In the genomic region with DNA sequence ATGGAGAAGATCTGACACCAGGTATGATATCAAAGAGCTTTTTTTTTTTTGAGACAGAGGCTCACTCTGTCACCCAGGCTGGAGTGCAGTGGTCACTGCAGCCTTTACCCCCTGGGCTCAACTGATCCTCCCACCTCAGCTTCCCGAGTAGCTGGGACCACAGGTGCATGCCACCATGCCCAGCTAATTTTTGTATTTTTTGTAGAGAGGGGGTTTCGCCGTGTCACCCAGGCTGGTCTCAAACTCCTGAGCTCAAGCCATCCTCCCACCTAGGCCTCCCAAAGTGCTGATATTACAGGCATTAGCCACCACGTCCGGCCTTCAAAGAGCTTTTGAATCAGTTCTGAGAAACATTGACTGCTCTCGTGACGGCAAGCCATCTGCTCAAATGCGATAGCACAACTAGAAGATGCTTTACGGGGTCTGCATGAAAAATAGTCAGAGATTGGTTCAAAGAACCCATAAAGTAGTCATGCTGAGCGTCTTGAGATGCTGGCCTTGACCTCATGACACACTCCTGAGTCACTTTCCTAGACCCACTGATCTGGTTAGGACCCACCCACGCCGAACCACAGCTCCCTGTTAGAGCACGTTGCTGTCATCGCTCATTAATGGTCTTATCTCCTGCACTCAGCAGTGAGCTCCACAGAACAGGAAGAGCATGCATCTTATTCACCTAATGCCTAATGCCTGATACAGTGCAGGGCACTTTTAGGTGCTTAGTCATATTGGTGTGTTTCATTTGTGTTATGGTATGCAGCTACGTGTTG, we compare ENCODE assay signal across 9 cellular contexts. TPM values are rescaled to one million over a fixed set of nuclear protein-coding genes. Genes with fewer than 3 reads are reported as not detected.
DNase-seq lines count a peak whose midpoint lies in the region; ATAC-seq, FAIRE-seq and TF ChIP-seq lines count a peak whose summit lies in the region.
"Had no signal": no experiment of that assay in that cellular context is flagged by ENCODE, and none has a peak within 500 bp of the region (broad histone marks: within the 10 kb centered on the region; RNA-seq: fewer than 3 reads in every experiment).

No MANE protein-coding gene starts in this region.

- H3K4me2 ChIP-seq in A549, result peak overlapping the region; percentile 57

- no peak for TF ChIP-seq RAD21 in A549 (conservative IDR thresholded peaks at IDR 0.05 in 1 of 2, IDR thresholded peaks at IDR 0.05 in 1 of 2)

- CTCF ChIA-PET in A549 (lab: Yijun Ruan, JAX), result no interaction called here

- no peak for TF ChIP-seq POLR2A in A549 (IDR thresholded peaks at IDR 0.05; ENCODE audit: low read length)

- no peak for TF ChIP-seq CTCF in A549 (IDR thresholded peaks at IDR 0.05)
- TF ChIP-seq CTCF in GM10266 (IDR thresholded peaks at IDR 0.05; ENCODE audit: control insufficient read depth, insufficient read depth, low read depth, missing control alignments), result no peak

- WGBS in A549 (ENCODE audit: missing lambda C conversion rate), result 50% methylated on average over 15 of the region's 15 CpGs

- DNase-seq in A549 (ENCODE audit: low read depth in 1 of 2, low spot score in 1 of 2) (peak; percentile 52 to 69), RCC 7860 (ENCODE audit: low spot score) (peak; percentile 100), fibroblast of the conjunctiva (ENCODE audit: low read depth) (peak; percentile 69), GM19238 (ENCODE audit: insufficient read length, low spot score) (no peak), AML-193 (lab: John Stamatoyannopoulos, UW) (no peak), GM10266 (ENCODE audit: extremely low spot score) (no peak)

- peaks cover 55% of the 10 kb centered on the region for H3K4me1 ChIP-seq in A549
- H3K4me1 ChIP-seq: adrenal gland had no signal

- peak overlapping the region in 1 of 2 experiments; percentile 39; a peak in 3 of 6 replicates for H3K27ac ChIP-seq in A549
- H3K27ac ChIP-seq: adrenal gland had no signal

- POLR2A ChIA-PET in A549 (lab: Yijun Ruan, JAX), result no interaction called here

- TF ChIP-seq EP300 in A549 (IDR thresholded peaks at IDR 0.05), result no peak

- FAIRE-seq in A549 (lab: Jason Lieb, UNC), result no peak
- peak; percentile 98 for FAIRE-seq in RCC 7860 (lab: Jason Lieb, UNC)

- no peaks in the 10 kb centered on the region for H3K9me3 ChIP-seq in A549
- H3K9me3 ChIP-seq: adrenal gland had no signal

- no peak overlapping the region for H3K4me3 ChIP-seq in A549
- H3K4me3 ChIP-seq: adrenal gland had no signal

- ATAC-seq in A549 (peak; percentile 89 to 92), GM18517 (IDR thresholded peaks at IDR 0.05; ENCODE audit: unreplicated experiment) (peak; percentile 71), HG03520 (IDR thresholded peaks at IDR 0.05; ENCODE audit: unreplicated experiment) (no peak)

TF ChIP-seq in A549, 52 proteins besides CTCF, POLR2A, EP300 and RAD21:
- TF ChIP-seq GATA3 (IDR thresholded peaks at IDR 0.05; ENCODE audit: borderline replicate concordance) (peak; percentile 63; the same call in 1 of the 2 replicates), JUNB (IDR thresholded peaks at IDR 0.05) (peak; percentile 57), MAZ (IDR thresholded peaks at IDR 0.05; ENCODE audit: borderline replicate concordance, low read depth, low read length) (no peak), ZC3H11A (IDR thresholded peaks at IDR 0.05) (no peak), CHD4 (IDR thresholded peaks at IDR 0.05; ENCODE audit: borderline replicate concordance) (no peak), FOSL2 (IDR thresholded peaks at IDR 0.05) (no peak), FOSL2 (CRISPR knock-in tag; IDR thresholded peaks at IDR 0.05) (no peak; the same call in 1 of the 2 replicates), MAFK (IDR thresholded peaks at IDR 0.05; ENCODE audit: partially characterized antibody) (peak; percentile 2), CHD2 (IDR thresholded peaks at IDR 0.05; ENCODE audit: low read length, partially characterized antibody) (no peak), ZSCAN20 (CRISPR knock-in tag; IDR thresholded peaks at IDR 0.05) (no peak)
- TF ChIP-seq, protein P1, sequence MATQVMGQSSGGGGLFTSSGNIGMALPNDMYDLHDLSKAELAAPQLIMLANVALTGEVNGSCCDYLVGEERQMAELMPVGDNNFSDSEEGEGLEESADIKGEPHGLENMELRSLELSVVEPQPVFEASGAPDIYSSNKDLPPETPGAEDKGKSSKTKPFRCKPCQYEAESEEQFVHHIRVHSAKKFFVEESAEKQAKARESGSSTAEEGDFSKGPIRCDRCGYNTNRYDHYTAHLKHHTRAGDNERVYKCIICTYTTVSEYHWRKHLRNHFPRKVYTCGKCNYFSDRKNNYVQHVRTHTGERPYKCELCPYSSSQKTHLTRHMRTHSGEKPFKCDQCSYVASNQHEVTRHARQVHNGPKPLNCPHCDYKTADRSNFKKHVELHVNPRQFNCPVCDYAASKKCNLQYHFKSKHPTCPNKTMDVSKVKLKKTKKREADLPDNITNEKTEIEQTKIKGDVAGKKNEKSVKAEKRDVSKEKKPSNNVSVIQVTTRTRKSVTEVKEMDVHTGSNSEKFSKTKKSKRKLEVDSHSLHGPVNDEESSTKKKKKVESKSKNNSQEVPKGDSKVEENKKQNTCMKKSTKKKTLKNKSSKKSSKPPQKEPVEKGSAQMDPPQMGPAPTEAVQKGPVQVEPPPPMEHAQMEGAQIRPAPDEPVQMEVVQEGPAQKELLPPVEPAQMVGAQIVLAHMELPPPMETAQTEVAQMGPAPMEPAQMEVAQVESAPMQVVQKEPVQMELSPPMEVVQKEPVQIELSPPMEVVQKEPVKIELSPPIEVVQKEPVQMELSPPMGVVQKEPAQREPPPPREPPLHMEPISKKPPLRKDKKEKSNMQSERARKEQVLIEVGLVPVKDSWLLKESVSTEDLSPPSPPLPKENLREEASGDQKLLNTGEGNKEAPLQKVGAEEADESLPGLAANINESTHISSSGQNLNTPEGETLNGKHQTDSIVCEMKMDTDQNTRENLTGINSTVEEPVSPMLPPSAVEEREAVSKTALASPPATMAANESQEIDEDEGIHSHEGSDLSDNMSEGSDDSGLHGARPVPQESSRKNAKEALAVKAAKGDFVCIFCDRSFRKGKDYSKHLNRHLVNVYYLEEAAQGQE (IDR thresholded peaks at IDR 0.05), result no peak
- TF ChIP-seq, protein P2, sequence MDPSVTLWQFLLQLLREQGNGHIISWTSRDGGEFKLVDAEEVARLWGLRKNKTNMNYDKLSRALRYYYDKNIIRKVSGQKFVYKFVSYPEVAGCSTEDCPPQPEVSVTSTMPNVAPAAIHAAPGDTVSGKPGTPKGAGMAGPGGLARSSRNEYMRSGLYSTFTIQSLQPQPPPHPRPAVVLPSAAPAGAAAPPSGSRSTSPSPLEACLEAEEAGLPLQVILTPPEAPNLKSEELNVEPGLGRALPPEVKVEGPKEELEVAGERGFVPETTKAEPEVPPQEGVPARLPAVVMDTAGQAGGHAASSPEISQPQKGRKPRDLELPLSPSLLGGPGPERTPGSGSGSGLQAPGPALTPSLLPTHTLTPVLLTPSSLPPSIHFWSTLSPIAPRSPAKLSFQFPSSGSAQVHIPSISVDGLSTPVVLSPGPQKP (IDR thresholded peaks at IDR 0.05; ENCODE audit: low read depth, low read length), result no peak
- TF ChIP-seq, protein P3, sequence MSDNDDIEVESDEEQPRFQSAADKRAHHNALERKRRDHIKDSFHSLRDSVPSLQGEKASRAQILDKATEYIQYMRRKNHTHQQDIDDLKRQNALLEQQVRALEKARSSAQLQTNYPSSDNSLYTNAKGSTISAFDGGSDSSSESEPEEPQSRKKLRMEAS (IDR thresholded peaks at IDR 0.05), result peak; percentile 71

RNA-seq across cellular contexts. Expression of a gene that starts 57.0 kb away (rescaled TPM):
- polyA plus RNA-seq in A549 (2011; rRNA removed), result 11.8 and 14.4 TPM in 2 replicates
- polyA plus RNA-seq in A549 (2012; cell fraction: cytosol; rRNA removed), result 14.2 and 17.8 TPM in 2 replicates
- polyA plus RNA-seq in A549 (2012; cell fraction: nucleus; rRNA removed), result 10.9 and 18.7 TPM in 2 replicates
- 14.4 to 15.7 TPM (median 15.3 TPM) in 3 replicates for polyA plus RNA-seq in A549 (2017; fragmentation: RNase III; extraction: RNeasy Plus Mini Kit Qiagen cat#74134 plus additional on column Dnase treatment)
- 5.7 and 14.9 TPM in 2 replicates for polyA minus RNA-seq in A549 (2011; rRNA and poly(A)+ RNA removed)

Comparison
In these comparisons a context has a peak if more than half of its experiments do, and no peak if none do; other contexts are left out.
1. DNase-seq: peak in A549 (2 of 2), RCC 7860 (single experiment) and fibroblast of the conjunctiva (single experiment); none in GM19238 (single experiment), AML-193 (0 of 2) and GM10266 (single experiment).